In the genomic region with DNA sequence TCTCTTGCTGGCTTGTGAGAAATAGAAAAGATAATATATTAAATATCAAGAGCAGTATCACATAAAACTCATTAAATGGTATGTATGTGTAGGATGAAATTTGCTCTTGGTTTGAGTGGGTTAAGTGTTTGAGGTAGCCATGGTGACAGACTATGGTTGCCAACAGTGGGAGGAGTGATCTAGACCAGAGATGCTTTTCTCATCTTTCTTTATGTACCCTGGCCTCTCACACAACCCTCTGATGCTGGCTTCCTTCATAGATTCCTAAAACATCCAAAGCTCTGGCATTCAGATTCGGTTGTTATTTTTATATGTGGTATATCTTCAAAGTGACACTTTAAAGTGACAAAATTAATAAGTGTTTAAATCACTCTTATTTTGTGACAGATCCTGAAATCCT, we compare ENCODE assay signal across 23 cellular contexts. TPM values are rescaled to one million over a fixed set of nuclear protein-coding genes. Genes with fewer than 3 reads are reported as not detected.
"Had no signal": no experiment of that assay in that cellular context is flagged by ENCODE, and none has a peak within 500 bp of the region (broad histone marks: within the 10 kb centered on the region; RNA-seq: fewer than 3 reads in every experiment).

No MANE protein-coding gene starts in this region.

- H3K4me1 Mint-ChIP-seq: activated T-helper 17 cell treated with anti-CD3 and anti-CD28 coated beads, Interleukin-2, amount 50 U/mL, for 72 hours; central memory CD8-positive, alpha-beta T cell had no signal

- H3K27me3 ChIP-seq: right lobe of liver, tibial nerve had no signal

- H3K4me3 Mint-ChIP-seq: activated T-cell treated with anti-CD3 and anti-CD28 coated beads, Interleukin-2, amount 50 U/mL, for 24 hours; activated T-helper 17 cell treated with anti-CD3 and anti-CD28 coated beads, Interleukin-2, amount 50 U/mL, for 72 hours; central memory CD8-positive, alpha-beta T cell; effector memory CD8-positive, alpha-beta T cell; nephron progenitor cell; stimulated activated naive CD8-positive, alpha-beta T cell treated with anti-CD3 and anti-CD28 coated beads, Interleukin-15, Interleukin-2, amounts not matched to agents 100 ng/mL and 50 ng/mL, for 24 hours; WTC11 had no signal

- H3K9me3 Mint-ChIP-seq: activated T-cell treated with anti-CD3 and anti-CD28 coated beads, Interleukin-2, amount 50 U/mL, for 24 hours; activated T-helper 17 cell treated with anti-CD3 and anti-CD28 coated beads, Interleukin-2, amount 50 U/mL, for 72 hours; nephron progenitor cell had no signal

- ATAC-seq: activated naive CD4-positive, alpha-beta T cell treated with anti-CD3 and anti-CD28 coated beads, Interleukin-2, amount 50 U/mL, for 72 hours; activated T-helper 17 cell treated with anti-CD3 and anti-CD28 coated beads, Interleukin-2, amount 50 U/mL, for 72 hours; effector memory CD8-positive, alpha-beta T cell; esophagus mucosa; right lobe of liver; WTC11 had no signal

- H3K27me3 Mint-ChIP-seq: activated T-cell treated with anti-CD3 and anti-CD28 coated beads, Interleukin-2, amount 50 U/mL, for 24 hours; central memory CD8-positive, alpha-beta T cell; effector memory CD8-positive, alpha-beta T cell; stimulated activated naive CD8-positive, alpha-beta T cell treated with anti-CD3 and anti-CD28 coated beads, Interleukin-15, Interleukin-2, amounts not matched to agents 100 ng/mL and 50 ng/mL, for 24 hours had no signal

- H3K36me3 ChIP-seq: right lobe of liver, tibial nerve had no signal

- H3K27ac Mint-ChIP-seq: activated naive CD4-positive, alpha-beta T cell treated with anti-CD3 and anti-CD28 coated beads, Interleukin-2, amount 50 U/mL, for 72 hours; activated T-cell treated with anti-CD3 and anti-CD28 coated beads, Interleukin-2, amount 50 U/mL, for 24 hours; activated T-helper 17 cell treated with anti-CD3 and anti-CD28 coated beads, Interleukin-2, amount 50 U/mL, for 72 hours; effector memory CD8-positive, alpha-beta T cell; nephron progenitor cell; stimulated activated naive CD8-positive, alpha-beta T cell treated with anti-CD3 and anti-CD28 coated beads, Interleukin-15, Interleukin-2, amounts not matched to agents 100 ng/mL and 50 ng/mL, for 24 hours; WTC11 had no signal

- H3K4me1 ChIP-seq: right lobe of liver had no signal

- H3K36me3 Mint-ChIP-seq: activated naive CD4-positive, alpha-beta T cell treated with anti-CD3 and anti-CD28 coated beads, Interleukin-2, amount 50 U/mL, for 72 hours; WTC11 had no signal

- H3K27ac ChIP-seq: right lobe of liver, skin epidermis had no signal

- H3K9me3 ChIP-seq: right lobe of liver, tibial nerve had no signal

- DNase-seq: activated CD4-positive, alpha-beta T cell treated with anti-CD3 and anti-CD28 coated beads, Interleukin-2, amount 50 U/mL, for 4 hours; activated CD8-positive, alpha-beta memory T cell treated with anti-CD3 and anti-CD28 coated beads for 24 hours; activated CD8-positive, alpha-beta memory T cell treated with anti-CD3 and anti-CD28 coated beads, Interleukin-2, amount 50 U/mL, for 4 hours; activated T-cell treated with anti-CD3 and anti-CD28 coated beads, Interleukin-2, amount 50 U/mL, for 24 hours; aorta; effector memory CD8-positive, alpha-beta T cell; hippocampal formation; mesenchymal stem cell; nephron progenitor cell; occipital lobe; right lobe of liver; stimulated activated CD4-positive, alpha-beta T cell treated with anti-CD3 and anti-CD28 coated beads, Interleukin-1b, Interleukin-23, amount 100 ng/mL, for 48 hours; substantia nigra; T-helper 9 cell had no signal

- H3K4me3 ChIP-seq: right lobe of liver, skin epidermis had no signal

RNA-seq across cellular contexts. Expression of a gene that starts 9.0 kb away (rescaled TPM):
- total RNA-seq: activated naive CD4-positive, alpha-beta T cell treated with anti-CD3 and anti-CD28 coated beads, Interleukin-2, amount 50 U/mL, for 72 hours; activated T-helper 17 cell treated with anti-CD3 and anti-CD28 coated beads, Interleukin-2, amount 50 U/mL, for 72 hours; mononuclear cell; WTC11 had no signal
